28 cellular contexts compared by ENCODE assay signal in the genomic region with DNA sequence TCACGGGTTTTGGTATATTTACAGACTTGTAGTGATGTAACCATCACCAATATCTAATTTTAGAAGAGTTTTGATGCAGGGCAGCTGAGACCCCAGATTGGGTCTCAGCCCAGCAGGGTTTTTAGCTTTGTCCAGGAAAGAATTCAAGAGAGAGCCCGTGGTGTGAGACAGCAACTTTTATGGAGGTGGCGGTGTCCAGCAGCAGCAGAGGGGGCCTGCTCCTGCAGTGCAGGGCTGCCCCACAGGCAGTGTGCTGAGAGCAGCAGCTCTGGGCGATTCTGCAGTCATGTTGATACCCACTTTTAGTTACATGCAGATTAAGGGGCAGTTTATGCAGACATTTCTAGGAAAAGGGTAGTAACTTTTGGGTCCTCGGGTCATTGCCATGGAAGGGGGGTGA.
"Had no signal": no experiment of that assay in that cellular context is flagged by ENCODE, and none has a peak within 500 bp of the region (broad histone marks: within the 10 kb centered on the region; RNA-seq: fewer than 3 reads in every experiment).

No MANE protein-coding gene starts in this region.

- H3K36me3 Mint-ChIP-seq: activated naive CD4-positive, alpha-beta T cell treated with anti-CD3 and anti-CD28 coated beads, Interleukin-2, amount 50 U/mL, for 24 hours; WTC11 had no signal

- DNase-seq: activated CD4-positive, alpha-beta memory T cell treated with anti-CD3 and anti-CD28 coated beads, Interleukin-2, amount 10 ng/mL, durations not matched to agents 7 days and 5 days; activated CD4-positive, alpha-beta T cell treated with anti-CD3 and anti-CD28 coated beads for 1 hour; activated CD4-positive, alpha-beta T cell treated with anti-CD3 and anti-CD28 coated beads, Interleukin-2, amount 10 ng/mL, durations not matched to agents 7 days and 5 days; activated CD8-positive, alpha-beta memory T cell treated with anti-CD3 and anti-CD28 coated beads, Interleukin-2, amount 50 U/mL, for 48 hours; activated naive CD8-positive, alpha-beta T cell treated with anti-CD3 and anti-CD28 coated beads, Interleukin-2, amount 50 U/mL, for 24 hours; activated T-cell treated with anti-CD3 and anti-CD28 coated beads, Interleukin-2, amount 50 U/mL, for 24 hours; amygdala; central memory CD4-positive, alpha-beta T cell; dermis blood vessel endothelial cell; effector CD4-positive, alpha-beta T cell; gastrocnemius medialis; glutamatergic neuron; left lung; lower lobe of right lung; mesenchymal stem cell; posterior cingulate gyrus; right lobe of liver; stimulated activated CD4-positive, alpha-beta T cell treated with anti-CD3 and anti-CD28 coated beads, Interleukin-12 subunit alpha, Interleukin-12 subunit beta, amount 100 ng/mL, for 4 hours; stimulated activated CD4-positive, alpha-beta T cell treated with anti-CD3 and anti-CD28 coated beads, Interleukin-4, amount 100 ng/mL, for 1 hour; stimulated activated naive CD8-positive, alpha-beta T cell treated with anti-CD3 and anti-CD28 coated beads, Interleukin-15, Interleukin-2, amounts not matched to agents 100 U/mL and 50 U/mL, for 24 hours; SW 1271; T-helper 17 cell; T1000; testis; transverse colon had no signal

- H3K9me3 Mint-ChIP-seq: activated CD4-positive, alpha-beta memory T cell treated with anti-CD3 and anti-CD28 coated beads, Interleukin-2, amount 10 ng/mL, durations not matched to agents 7 days and 5 days; activated CD4-positive, alpha-beta T cell treated with anti-CD3 and anti-CD28 coated beads, Interleukin-2, amount 10 ng/mL, durations not matched to agents 7 days and 5 days; activated naive CD4-positive, alpha-beta T cell treated with anti-CD3 and anti-CD28 coated beads, Interleukin-2, amount 50 U/mL, for 24 hours; activated naive CD8-positive, alpha-beta T cell treated with anti-CD3 and anti-CD28 coated beads, Interleukin-2, amount 50 U/mL, for 24 hours; activated T-cell treated with anti-CD3 and anti-CD28 coated beads, Interleukin-2, amount 50 U/mL, for 24 hours; activated T-helper 2 cell treated with anti-CD3 and anti-CD28 coated beads, Interferon-gamma antibody, Interleukin-2, Interleukin-4, amounts not matched to agents 10 μg/mL and 5 μg/mL and 100 μg/mL, durations not matched to agents 14 hours and 24 hours and 36 hours; WTC11 had no signal

- H3K27ac Mint-ChIP-seq: activated CD4-positive, alpha-beta memory T cell treated with anti-CD3 and anti-CD28 coated beads, Interleukin-2, amount 10 ng/mL, durations not matched to agents 7 days and 5 days; activated CD4-positive, alpha-beta T cell treated with anti-CD3 and anti-CD28 coated beads, Interleukin-2, amount 10 ng/mL, durations not matched to agents 7 days and 5 days; activated naive CD4-positive, alpha-beta T cell treated with anti-CD3 and anti-CD28 coated beads, Interleukin-2, amount 50 U/mL, for 24 hours; activated naive CD8-positive, alpha-beta T cell treated with anti-CD3 and anti-CD28 coated beads, Interleukin-2, amount 50 U/mL, for 24 hours; activated T-cell treated with anti-CD3 and anti-CD28 coated beads, Interleukin-2, amount 50 U/mL, for 24 hours; activated T-helper 2 cell treated with anti-CD3 and anti-CD28 coated beads, Interferon-gamma antibody, Interleukin-2, Interleukin-4, amounts not matched to agents 10 μg/mL and 5 μg/mL and 100 μg/mL, durations not matched to agents 14 hours and 24 hours and 36 hours; T-helper 17 cell; WTC11 had no signal

- H3K4me3 Mint-ChIP-seq: activated CD4-positive, alpha-beta T cell treated with anti-CD3 and anti-CD28 coated beads, Interleukin-2, amount 10 ng/mL, durations not matched to agents 7 days and 5 days; activated T-cell treated with anti-CD3 and anti-CD28 coated beads, Interleukin-2, amount 50 U/mL, for 24 hours; WTC11 had no signal

- H3K27me3 Mint-ChIP-seq: activated naive CD4-positive, alpha-beta T cell treated with anti-CD3 and anti-CD28 coated beads, Interleukin-2, amount 50 U/mL, for 24 hours had no signal
